Comparison of ENCODE assay signal across 9 cellular contexts in genomic region chr19:45423589-45424190, GRCh38. TPM values are rescaled to one million over a fixed set of nuclear protein-coding genes. Genes with fewer than 3 reads are reported as not detected.
DNase-seq lines count a peak whose midpoint lies in the region; ATAC-seq, FAIRE-seq and TF ChIP-seq lines count a peak whose summit lies in the region.
"Had no signal": no experiment of that assay in that cellular context is flagged by ENCODE, and none has a peak within 500 bp of the region (broad histone marks: within the 10 kb centered on the region; RNA-seq: fewer than 3 reads in every experiment).

ERCC1 (minus strand) TSS chr19:45423917; CDS start chr19:45423374, 543 bp downstream.

- H3K27me3 ChIP-seq in lung (ENCODE audit: control insufficient read depth, insufficient read depth) = no peaks in the 10 kb centered on the region

- no peaks in the 10 kb centered on the region for H3K9me3 ChIP-seq in lung (ENCODE audit: control insufficient read depth in 2 of 2, insufficient read depth in 1 of 2, low read length in 1 of 2)

- DNase-seq in GM19239 (ENCODE audit: insufficient read length, low spot score) = peak; percentile 91
- DNase-seq in NCI-H460 (ENCODE audit: extremely low read depth, low read depth) = peak; percentile 93
- DNase-seq in activated CD4-positive, alpha-beta T cell treated with anti-CD3 and anti-CD28 coated beads for 48 hours = peak; percentile 83
- peak; percentile 98 for DNase-seq in ecto neural progenitor cell (ENCODE audit: low spot score)
- peak; percentile 97 for DNase-seq in lung (ENCODE audit: low spot score)
- peak; percentile 37 for DNase-seq in stimulated activated CD8-positive, alpha-beta memory T cell treated with anti-CD3 and anti-CD28 coated beads, Interleukin-12 subunit alpha, Interleukin-12 subunit beta, amount 100 ng/mL, for 1 hour (ENCODE audit: low read depth)

- FAIRE-seq in GM19239 (lab: Jason Lieb, UNC) = peak; percentile 97
- FAIRE-seq: islet of Langerhans had no signal

- WGBS in lung, 2 donors = 0 to 1% methylated on average over 37 of the region's 37 CpGs

- H3K4me3 ChIP-seq in lung = peak within 1 kb of the TSS; percentile 77

- H3K4me1 ChIP-seq in lung (ENCODE audit: control insufficient read depth in 2 of 2, insufficient read depth in 2 of 2, low read length in 2 of 2) = peaks cover 5 to 6% of the 10 kb centered on the region in 2 donors

- peaks cover 2 to 20% of the 10 kb centered on the region in 2 donors for H3K36me3 ChIP-seq in lung (ENCODE audit: control insufficient read depth in 2 of 2, insufficient read depth in 2 of 2, low read length in 2 of 2)

- ATAC-seq in HG03432 (IDR thresholded peaks at IDR 0.05; ENCODE audit: unreplicated experiment) (peak; percentile 74), lung (ENCODE audit: insufficient read depth, low FRiP score) (peak; percentile 85)

- H3K27ac ChIP-seq in C4-2B (peak within 1 kb of the TSS; percentile 90), lung (ENCODE audit: low read depth in 1 of 2, low read length in 1 of 2) (peak within 1 kb of the TSS; percentile 97)

- no peak for TF ChIP-seq CTCF in C4-2B (conservative IDR thresholded peaks at IDR 0.05)
- no peak for TF ChIP-seq CTCF in lung (IDR thresholded peaks at IDR 0.05; ENCODE audit: control extremely low read depth, extremely low read depth)

RNA-seq across cellular contexts. Expression of gene ERCC1, which starts in this region (rescaled TPM):
- total RNA-seq in NCI-H460 (2014; rRNA removed; shearing (Covaris generic)) = 81.5 and 102 TPM in 2 replicates
- 59.2 and 79.0 TPM in 2 replicates for polyA plus RNA-seq in NCI-H460 (2014; cell fraction: nucleus; rRNA removed)
- total RNA-seq in lung = 10 to 100 TPM; 72.4 to 82.3 TPM
- polyA plus RNA-seq in lung = 10 to 100 TPM; 53.2 to 54.0 TPM

Comparison
In these comparisons a context has a peak if more than half of its experiments do, and no peak if none do; other contexts are left out.
1. Peak in every context shown above with its lines: DNase-seq, ATAC-seq, H3K4me3 ChIP-seq and H3K27ac ChIP-seq.
2. DNase-seq: peak in every context shown above with its lines; median percentile 98 in ecto neural progenitor cell; 97 in lung; 93 in NCI-H460; 91 in GM19239; 83 in activated CD4-positive, alpha-beta T cell treated with anti-CD3 and anti-CD28 coated beads for 48 hours; 37 in stimulated activated CD8-positive, alpha-beta memory T cell treated with anti-CD3 and anti-CD28 coated beads, Interleukin-12 subunit alpha, Interleukin-12 subunit beta, amount 100 ng/mL, for 1 hour.